In genomic region chr17:36885161-36885735, GRCh38 we compare ENCODE assay signal across 20 cellular contexts. TPM values are rescaled to one million over a fixed set of nuclear protein-coding genes. Genes with fewer than 3 reads are reported as not detected.
"Had no signal": no experiment of that assay in that cellular context is flagged by ENCODE, and none has a peak within 500 bp of the region (broad histone marks: within the 10 kb centered on the region; RNA-seq: fewer than 3 reads in every experiment).

No MANE protein-coding gene starts in this region.

- H3K4me1 Mint-ChIP-seq: activated CD4-positive, alpha-beta T cell treated with anti-CD3 and anti-CD28 coated beads for 36 hours; activated CD8-positive, alpha-beta memory T cell treated with anti-CD3 and anti-CD28 coated beads, Interleukin-2, amount 10 ng/mL, durations not matched to agents 7 days and 5 days; T-cell had no signal

- H3K27ac ChIP-seq: dorsolateral prefrontal cortex had no signal

- H3K27ac Mint-ChIP-seq: activated CD4-positive, alpha-beta memory T cell treated with anti-CD3 and anti-CD28 coated beads for 36 hours; activated CD4-positive, alpha-beta T cell treated with anti-CD3 and anti-CD28 coated beads for 36 hours; activated CD8-positive, alpha-beta memory T cell treated with anti-CD3 and anti-CD28 coated beads, Interleukin-2, amount 10 ng/mL, durations not matched to agents 7 days and 5 days; progenitor cell of endocrine pancreas; stimulated activated naive CD8-positive, alpha-beta T cell treated with anti-CD3 and anti-CD28 coated beads, Interleukin-15, Interleukin-2, amounts not matched to agents 100 ng/mL and 50 ng/mL, for 24 hours; T-cell had no signal

- DNase-seq: activated CD4-positive, alpha-beta memory T cell treated with anti-CD3 and anti-CD28 coated beads for 36 hours; activated CD4-positive, alpha-beta T cell treated with anti-CD3 and anti-CD28 coated beads for 36 hours; activated CD8-positive, alpha-beta memory T cell treated with anti-CD3 and anti-CD28 coated beads, Interleukin-2, amount 10 ng/mL, durations not matched to agents 7 days and 5 days; activated naive CD4-positive, alpha-beta T cell treated with anti-CD3 and anti-CD28 coated beads, Interleukin-2, amount 50 U/mL, for 16 hours; activated T-cell treated with anti-CD3 and anti-CD28 coated beads, Interleukin-2, amount 50 U/mL, for 1 hour; dorsolateral prefrontal cortex; hippocampal formation; left ventricle myocardium superior; mesenchymal stem cell; right cardiac atrium; small intestine; T-cell; T-helper 9 cell had no signal

- H3K4me3 Mint-ChIP-seq: activated CD4-positive, alpha-beta memory T cell treated with anti-CD3 and anti-CD28 coated beads for 36 hours; activated CD4-positive, alpha-beta T cell treated with anti-CD3 and anti-CD28 coated beads for 36 hours; activated CD8-positive, alpha-beta memory T cell treated with anti-CD3 and anti-CD28 coated beads, Interleukin-2, amount 10 ng/mL, durations not matched to agents 7 days and 5 days; stimulated activated naive CD8-positive, alpha-beta T cell treated with anti-CD3 and anti-CD28 coated beads, Interleukin-15, Interleukin-2, amounts not matched to agents 100 ng/mL and 50 ng/mL, for 24 hours; T-cell had no signal

- H3K4me3 ChIP-seq: dorsolateral prefrontal cortex had no signal

- H3K36me3 Mint-ChIP-seq: activated CD8-positive, alpha-beta memory T cell treated with anti-CD3 and anti-CD28 coated beads, Interleukin-2, amount 10 ng/mL, durations not matched to agents 7 days and 5 days had no signal

- ATAC-seq: activated CD4-positive, alpha-beta T cell treated with anti-CD3 and anti-CD28 coated beads for 36 hours; activated CD8-positive, alpha-beta memory T cell treated with anti-CD3 and anti-CD28 coated beads, Interleukin-2, amount 10 ng/mL, durations not matched to agents 7 days and 5 days; left ventricle myocardium superior; right cardiac atrium; T-cell had no signal

RNA-seq across cellular contexts. Expression of gene LHX1, which starts 52.0 kb away (rescaled TPM):
- total RNA-seq: activated CD4-positive, alpha-beta T cell treated with anti-CD3 and anti-CD28 coated beads for 36 hours; cardiac septum; left ventricle myocardium superior; omental fat pad; right cardiac atrium; T-cell; ureter had no signal
- polyA plus RNA-seq: adipose tissue, esophagus, right cardiac atrium, small intestine had no signal
